Comparison of ENCODE assay signal across 1 cellular context in genomic region chr6:158954778-158955177, GRCh38.
TF ChIP-seq lines count a peak whose summit lies in the region.

No MANE protein-coding gene starts in this region.

TF ChIP-seq in HepG2, 621 proteins besides CTCF, POLR2A, EP300 and RAD21 (continued from another document):
- TF ChIP-seq ZNF775 (CRISPR knock-in tag; IDR thresholded peaks at IDR 0.05; ENCODE audit: borderline replicate concordance), result no peak
